ENCODE assay signal across 8 cellular contexts in the genomic region with DNA sequence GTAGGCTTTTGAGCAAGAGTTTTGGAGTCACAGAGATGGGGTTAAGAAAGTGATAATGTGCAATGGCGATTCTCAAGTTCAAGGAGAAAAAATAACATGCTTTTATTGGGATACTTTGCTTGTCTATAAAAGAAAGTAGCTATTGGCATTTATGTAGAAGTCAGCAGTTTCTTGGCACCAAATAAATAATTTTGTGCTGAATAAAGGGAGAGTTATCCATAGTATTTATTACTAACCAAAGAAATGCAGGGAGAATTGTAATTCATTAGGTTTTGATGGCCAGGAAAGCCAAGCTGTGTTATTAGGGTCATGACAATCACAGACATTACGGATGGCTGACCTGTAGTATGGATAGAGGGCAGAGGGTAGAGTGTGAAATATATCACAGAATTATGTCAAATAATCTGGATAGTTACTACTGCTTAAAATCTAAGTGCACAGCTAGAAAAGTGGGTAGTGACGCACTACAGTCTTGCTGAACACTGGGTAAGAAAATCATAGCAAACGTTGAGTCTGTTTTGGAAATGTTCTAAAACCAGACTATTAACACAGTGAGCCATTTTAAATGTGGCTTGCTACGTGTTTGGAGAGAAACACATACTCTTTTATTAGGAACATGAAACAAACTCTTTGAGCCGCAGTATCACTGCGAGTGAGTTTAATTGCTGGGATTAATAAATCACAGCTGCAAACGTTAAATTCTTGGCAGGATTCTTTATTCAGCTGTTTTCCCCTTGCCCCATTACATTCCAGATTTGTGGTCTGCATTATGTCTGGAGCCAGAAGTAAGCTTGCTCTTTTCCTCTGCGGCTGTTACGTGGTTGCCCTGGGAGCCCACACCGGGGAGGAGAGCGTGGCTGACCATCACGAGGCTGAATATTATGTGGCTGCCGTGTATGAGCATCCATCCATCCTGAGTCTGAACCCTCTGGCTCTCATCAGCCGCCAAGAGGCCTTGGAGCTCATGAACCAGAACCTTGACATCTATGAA. TPM values are rescaled to one million over a fixed set of nuclear protein-coding genes. Genes with fewer than 3 reads are reported as not detected.
DNase-seq lines count a peak whose midpoint lies in the region; ATAC-seq and TF ChIP-seq lines count a peak whose summit lies in the region.

No MANE protein-coding gene starts in this region.

- H3K9me3 ChIP-seq in adrenal gland (replicated peaks in 1 of 3): no peaks in the 10 kb centered on the region
- no peaks in the 10 kb centered on the region for H3K9me3 ChIP-seq in hepatocyte (ENCODE audit: low read depth)
- no peaks in the 10 kb centered on the region for H3K9me3 ChIP-seq in smooth muscle cell (replicated peaks; ENCODE audit: low read depth)

- H3K4me2 ChIP-seq in hepatocyte (peak overlapping the region; percentile 56), smooth muscle cell (peak overlapping the region; percentile 75)

- TF ChIP-seq CTCF in adrenal gland (IDR thresholded peaks at IDR 0.05) (no peak), hepatocyte (IDR thresholded peaks at IDR 0.05; ENCODE audit: poor library complexity) (no peak), smooth muscle cell (IDR thresholded peaks at IDR 0.05; ENCODE audit: borderline replicate concordance, insufficient read depth, poor library complexity, severe bottlenecking) (no peak)

- peak overlapping the region; percentile 73 for H3K9ac ChIP-seq in smooth muscle cell (ENCODE audit: low read depth)

- no peak for TF ChIP-seq POLR2A in adrenal gland (IDR thresholded peaks at IDR 0.05)

- H3K4me1 ChIP-seq in adrenal gland (replicated peaks in 1 of 2): peaks cover 34 to 46% of the 10 kb centered on the region in 2 donors
- H3K4me1 ChIP-seq in hepatocyte (ENCODE audit: insufficient read depth): peaks cover 31% of the 10 kb centered on the region
- peaks cover 35% of the 10 kb centered on the region for H3K4me1 ChIP-seq in smooth muscle cell (ENCODE audit: low read depth)

- H3K27me3 ChIP-seq in adrenal gland: no peaks in the 10 kb centered on the region
- H3K27me3 ChIP-seq in hepatocyte: no peaks in the 10 kb centered on the region
- H3K27me3 ChIP-seq in smooth muscle cell (ENCODE audit: low read depth): no peaks in the 10 kb centered on the region

- H3K27ac ChIP-seq in adrenal gland (peak overlapping the region in 4 of 5 donors; percentile 57 to 76 (median 69)), hepatocyte (peak overlapping the region; percentile 90), smooth muscle cell (ENCODE audit: low read depth) (peak overlapping the region; percentile 97)

- H4K20me1 ChIP-seq in hepatocyte (ENCODE audit: insufficient read depth, poor library complexity, severe bottlenecking) (no peaks in the 10 kb centered on the region), smooth muscle cell (ENCODE audit: low read depth) (no peaks in the 10 kb centered on the region)

- peaks cover 25% of the 10 kb centered on the region for H3F3A ChIP-seq in smooth muscle cell (ENCODE audit: low read depth)

- 38 to 43% (median 41%) methylated on average over 12 to 15 of the region's 15 CpGs for WGBS in adrenal gland, 4 donors
- WGBS in hepatocyte (ENCODE audit: low lambda C conversion rate, missing lambda C conversion rate): 48% methylated on average over 15 of the region's 15 CpGs
- 35% methylated on average over 15 of the region's 15 CpGs for WGBS in smooth muscle cell (ENCODE audit: low lambda C conversion rate)

- intact Hi-C loops in adrenal gland (cut with DNase I): loop anchor here (5.0 to 10.0 kb wide), 2 partner anchors 172 to 610 kb away; no protein-coding TSS in a partner anchor

- H2AFZ ChIP-seq in hepatocyte (no peak overlapping the region), smooth muscle cell (ENCODE audit: low read depth) (no peak overlapping the region)

- no peaks in the 10 kb centered on the region for H3K36me3 ChIP-seq in adrenal gland (replicated peaks in 1 of 2)
- no peaks in the 10 kb centered on the region for H3K36me3 ChIP-seq in hepatocyte (replicated peaks; ENCODE audit: insufficient read depth, low read depth)
- H3K36me3 ChIP-seq in smooth muscle cell (ENCODE audit: low read depth): no peaks in the 10 kb centered on the region

- DNase-seq in EL: peak; percentile 78
- DNase-seq in adrenal gland: peak in 6 of 7 donors; percentile 33 to 75 (median 56)
- peak; percentile 46 for DNase-seq in hepatocyte (ENCODE audit: low spot score)
- DNase-seq in smooth muscle cell (lab: John Stamatoyannopoulos, UW; ENCODE audit: unreplicated experiment): no peak
- DNase-seq in ureter (ENCODE audit: low spot score): no peak

- H3K9me2 ChIP-seq in hepatocyte (replicated peaks; ENCODE audit: insufficient read depth): no peaks in the 10 kb centered on the region

- H3K79me2 ChIP-seq in hepatocyte (no peaks in the 10 kb centered on the region), smooth muscle cell (ENCODE audit: low read depth) (no peaks in the 10 kb centered on the region)

- no peak for ATAC-seq in GM21717 (IDR thresholded peaks at IDR 0.05; ENCODE audit: unreplicated experiment)
- no peak for ATAC-seq in HG03280 (IDR thresholded peaks at IDR 0.05; ENCODE audit: unreplicated experiment)
- ATAC-seq in GM19023 (IDR thresholded peaks at IDR 0.05; ENCODE audit: unreplicated experiment): no peak

- H3K4me3 ChIP-seq in adrenal gland (peak overlapping the region in 1 of 4 donors; percentile 7), hepatocyte (no peak overlapping the region), smooth muscle cell (no peak overlapping the region)

RNA-seq across cellular contexts. Expression of gene BTD, which starts 33.4 kb away (rescaled TPM):
- total RNA-seq in adrenal gland (100 to 1,000 TPM in 2 of 8 donors, 10 to 100 TPM in 6; 28.0 to 148 (median 67.2) TPM), hepatocyte (37.6 and 37.9 TPM in 2 replicates), smooth muscle cell (9.4 and 20.9 TPM in 2 replicates), ureter (20.8 TPM)
- polyA plus RNA-seq in adrenal gland (10 to 100 TPM in 2 of 3 donors, 1 to 10 TPM in 1; 9.9 to 27.0 (median 26.1) TPM), hepatocyte (28.4 and 30.2 TPM in 2 replicates), smooth muscle cell (16.3 and 23.6 TPM in 2 replicates)

RNA-seq across cellular contexts. Expression of gene HACL1, which starts 33.6 kb away (rescaled TPM):
- 10 to 100 TPM; 12.3 to 41.7 (median 25.7) TPM for total RNA-seq in adrenal gland
- 10 to 100 TPM; 12.8 to 25.0 (median 15.5) TPM for polyA plus RNA-seq in adrenal gland
- total RNA-seq in hepatocyte: 23.0 and 25.3 TPM in 2 replicates
- polyA plus RNA-seq in hepatocyte: 18.7 and 21.6 TPM in 2 replicates
- total RNA-seq in smooth muscle cell: 13.0 and 17.9 TPM in 2 replicates
- 11.8 and 16.3 TPM in 2 replicates for polyA plus RNA-seq in smooth muscle cell
- 35.0 TPM for total RNA-seq in ureter

Comparison
In these comparisons a context has a peak if more than half of its experiments do, and no peak if none do; other contexts are left out.
1. DNase-seq: peak in EL (single experiment), adrenal gland (6 of 7) and hepatocyte (single experiment); none in smooth muscle cell (single experiment) and ureter (single experiment).
2. Peak in every context shown above with its lines, with median percentiles within 50 percentile points of each other: H3K27ac ChIP-seq.